ENCODE assay signal across 27 cellular contexts in the genomic region with DNA sequence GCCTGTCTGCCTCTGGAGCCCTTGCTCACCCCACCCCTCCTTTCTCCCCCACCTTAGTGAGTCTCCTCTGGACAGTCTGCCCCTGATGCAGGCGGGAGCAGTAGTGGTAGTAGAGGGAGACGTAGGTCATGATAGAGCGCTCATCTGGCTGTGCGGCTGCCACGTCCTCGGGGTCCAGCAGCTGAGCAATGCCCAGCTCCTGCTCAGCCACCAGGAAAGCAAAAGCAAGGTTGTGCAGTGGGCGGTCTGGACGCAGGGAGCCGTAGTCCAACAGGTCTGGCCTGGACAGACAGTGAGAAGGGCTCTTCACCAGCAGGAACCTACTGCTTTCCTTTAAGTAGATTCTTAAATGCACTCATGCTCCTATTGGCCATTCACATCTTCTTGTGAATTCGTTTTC.
"Had no signal": no experiment of that assay in that cellular context is flagged by ENCODE, and none has a peak within 500 bp of the region (broad histone marks: within the 10 kb centered on the region; RNA-seq: fewer than 3 reads in every experiment).

No MANE protein-coding gene starts in this region.

- H3K36me3 ChIP-seq: breast epithelium, Peyer's patch, SJCRH30, WERI-Rb-1 had no signal

- H3K4me3 ChIP-seq: breast epithelium, Peyer's patch, SJCRH30 had no signal

- H3K9me3 Mint-ChIP-seq: activated naive CD4-positive, alpha-beta T cell treated with anti-CD3 and anti-CD28 coated beads, Interleukin-2, amount 50 U/mL, for 24 hours had no signal

- ATAC-seq: activated CD4-positive, alpha-beta T cell treated with anti-CD3 and anti-CD28 coated beads for 36 hours; activated CD8-positive, alpha-beta T cell treated with anti-CD3 and anti-CD28 coated beads, Interleukin-2, amount 10 ng/mL, durations not matched to agents 7 days and 5 days had no signal

- DNase-seq: activated CD4-positive, alpha-beta T cell treated with anti-CD3 and anti-CD28 coated beads for 36 hours; activated CD4-positive, alpha-beta T cell treated with anti-CD3 and anti-CD28 coated beads, Interleukin-2, amount 50 U/mL, for 4 hours; activated CD8-positive, alpha-beta memory T cell treated with anti-CD3 and anti-CD28 coated beads, Interleukin-2, amount 50 U/mL, for 48 hours; activated CD8-positive, alpha-beta T cell treated with anti-CD3 and anti-CD28 coated beads, Interleukin-2, amount 10 ng/mL, durations not matched to agents 7 days and 5 days; activated effector memory CD4-positive, alpha-beta T cell treated with Interleukin-2 at 50 U/mL for 16 hours; activated naive CD4-positive, alpha-beta T cell; activated T-cell treated with anti-CD3 and anti-CD28 coated beads, Interleukin-2, amount 50 U/mL, for 1 hour; aorta; NCI-H1092; NCI-H1417 treated with DMSO at 0.1 percent for 48 hours; NCI-H1694 treated with DMSO at 0.1 percent for 48 hours; NCI-H2029 treated with DMSO at 0.1 percent for 48 hours; NCI-H345; NCI-H510A; NCI-H526 treated with DMSO at 0.1 percent for 48 hours; NK-92 treated with Interleukin-12 subunit alpha and Interleukin-12 subunit beta, amount 100 ng/mL, for 24 hours; OCI-M1; Peyer's patch; Right ventricle myocardium superior; SJCRH30; SK-N-SH; T-helper 1 cell had no signal

- H3K4me2 ChIP-seq: KMS-11, SK-N-SH had no signal

- H3K27ac Mint-ChIP-seq: activated CD4-positive, alpha-beta T cell treated with anti-CD3 and anti-CD28 coated beads for 36 hours; activated CD8-positive, alpha-beta T cell treated with anti-CD3 and anti-CD28 coated beads, Interleukin-2, amount 10 ng/mL, durations not matched to agents 7 days and 5 days; activated naive CD4-positive, alpha-beta T cell treated with anti-CD3 and anti-CD28 coated beads, Interleukin-2, amount 50 U/mL, for 24 hours had no signal

- H3K4me3 Mint-ChIP-seq: activated CD4-positive, alpha-beta T cell treated with anti-CD3 and anti-CD28 coated beads for 36 hours; activated CD8-positive, alpha-beta T cell treated with anti-CD3 and anti-CD28 coated beads, Interleukin-2, amount 10 ng/mL, durations not matched to agents 7 days and 5 days; activated naive CD4-positive, alpha-beta T cell treated with anti-CD3 and anti-CD28 coated beads, Interleukin-2, amount 50 U/mL, for 24 hours had no signal

- H3K27ac ChIP-seq: breast epithelium, KMS-11, Peyer's patch, RWPE1, SJCRH30 had no signal

- H3K36me3 Mint-ChIP-seq: activated naive CD4-positive, alpha-beta T cell treated with anti-CD3 and anti-CD28 coated beads, Interleukin-2, amount 50 U/mL, for 24 hours had no signal

- H3K27me3 ChIP-seq: breast epithelium, Peyer's patch, SJCRH30 had no signal

- H3K27me3 Mint-ChIP-seq: activated CD4-positive, alpha-beta T cell treated with anti-CD3 and anti-CD28 coated beads for 36 hours; activated naive CD4-positive, alpha-beta T cell treated with anti-CD3 and anti-CD28 coated beads, Interleukin-2, amount 50 U/mL, for 24 hours had no signal

- H3K4me1 ChIP-seq: breast epithelium had no signal

- H3K9ac ChIP-seq: KMS-11, SK-N-SH had no signal

- H3K9me3 ChIP-seq: breast epithelium, Peyer's patch, SJCRH30, SK-N-SH had no signal
